Comparison of ENCODE assay signal across 16 cellular contexts in genomic region chr9:100070642-100071041, GRCh38. TPM values are rescaled to one million over a fixed set of nuclear protein-coding genes. Genes with fewer than 3 reads are reported as not detected.
A peak's percentile ranks its signal among the peaks of the same experiment; 100 is the strongest.
DNase-seq lines count a peak whose midpoint lies in the region; FAIRE-seq and TF ChIP-seq lines count a peak whose summit lies in the region.
"Had no signal": no experiment of that assay in that cellular context is flagged by ENCODE, and none has a peak within 500 bp of the region (broad histone marks: within the 10 kb centered on the region; RNA-seq: fewer than 3 reads in every experiment).

No MANE protein-coding gene starts in this region.

- TF ChIP-seq POLR2A in H54 (IDR thresholded peaks at IDR 0.05; ENCODE audit: low read depth, low read length) = no peak

- peaks cover 15% of the 10 kb centered on the region for H3K4me1 Mint-ChIP-seq in glutamatergic neuron (ENCODE audit: low read depth, unreplicated experiment)

- peaks cover 5% of the 10 kb centered on the region for H3K36me3 Mint-ChIP-seq in glutamatergic neuron (ENCODE audit: unreplicated experiment)

- no peak overlapping the region for H3K4me3 Mint-ChIP-seq in glutamatergic neuron (ENCODE audit: unreplicated experiment)
- H3K4me3 Mint-ChIP-seq: CD4-positive, alpha-beta T cell; HFFc6; IgD-negative memory B cell had no signal

- H3K27ac Mint-ChIP-seq in glutamatergic neuron (ENCODE audit: unreplicated experiment) = peak overlapping the region; percentile 10
- H3K27ac Mint-ChIP-seq: CD4-positive, alpha-beta T cell; HFFc6; IgD-negative memory B cell had no signal

- in situ Hi-C loops in SK-MEL-5 (cut with HindIII; ENCODE audit: low pct_unique_long_range_greater_than_20kb, low sequenced_read_pairs) = loop anchor here (25.0 kb wide), 1 partner anchor 517 kb away; the partner anchor contains the start of gene CAVIN4

- no peak for TF ChIP-seq CTCF in glutamatergic neuron (IDR thresholded peaks at IDR 0.05; ENCODE audit: partially characterized antibody, unreplicated experiment)

- peaks cover 9% of the 10 kb centered on the region for H3K9me3 Mint-ChIP-seq in glutamatergic neuron (ENCODE audit: unreplicated experiment)
- H3K9me3 Mint-ChIP-seq: CD4-positive, alpha-beta T cell; HFFc6; IgD-negative memory B cell had no signal

- peaks cover 3% of the 10 kb centered on the region for H3K27me3 Mint-ChIP-seq in glutamatergic neuron (ENCODE audit: unreplicated experiment)
- H3K27me3 Mint-ChIP-seq: CD4-positive, alpha-beta T cell; IgD-negative memory B cell had no signal

- DNase-seq in COLO829 (ENCODE audit: low spot score) (peak; percentile 31), H54 (ENCODE audit: insufficient read length, low spot score) (no peak), SK-MEL-5 (ENCODE audit: low read depth, low spot score) (peak; percentile 57), glutamatergic neuron (no peak), dedifferentiated amniotic fluid mesenchymal stem cell (ENCODE audit: extremely low spot score) (no peak), HCEC 1CT (no peak)
- no peak for DNase-seq in NK-92 treated with Interleukin-12 subunit alpha and Interleukin-12 subunit beta, amount 100 ng/mL, for 24 hours (lab: John Stamatoyannopoulos, UW)
- DNase-seq: BE2C; CD4-positive, alpha-beta T cell; DMS79 treated with DMSO at 0.1 percent for 48 hours; GOT3; HFFc6; NCI-H1105; NCI-H1694; NCI-H446 had no signal

- FAIRE-seq in H54 (lab: Jason Lieb, UNC) = peak; percentile 93

RNA-seq across cellular contexts. Expression of gene ERP44, which starts 28.2 kb away (rescaled TPM):
- total RNA-seq in SK-MEL-5 (2014; rRNA removed; shearing (Covaris generic)) = 29.5 and 30.1 TPM in 2 replicates
- 30.2 and 33.3 TPM in 2 replicates for polyA plus RNA-seq in SK-MEL-5 (2015; cell fraction: cytosol; rRNA removed)
- 13.5 and 15.6 TPM in 2 replicates for polyA plus RNA-seq in SK-MEL-5 (2015; cell fraction: nucleus; rRNA removed)
- total RNA-seq in glutamatergic neuron (ENCODE audit: unreplicated experiment) = 19.3 TPM

RNA-seq across cellular contexts. Expression of gene INVS, which starts 28.4 kb away (rescaled TPM):
- total RNA-seq in SK-MEL-5 (2014; rRNA removed; shearing (Covaris generic)) = 28.3 and 34.4 TPM in 2 replicates
- 18.3 and 27.3 TPM in 2 replicates for polyA plus RNA-seq in SK-MEL-5 (2015; cell fraction: cytosol; rRNA removed)
- 45.8 and 57.2 TPM in 2 replicates for polyA plus RNA-seq in SK-MEL-5 (2015; cell fraction: nucleus; rRNA removed)
- 33.4 TPM for total RNA-seq in glutamatergic neuron (ENCODE audit: unreplicated experiment)

Comparison
In these comparisons a context has a peak if more than half of its experiments do, and no peak if none do; other contexts are left out.
1. DNase-seq: peak in COLO829 (single experiment) and SK-MEL-5 (single experiment); none in H54 (single experiment), glutamatergic neuron (single experiment), NK-92 treated with Interleukin-12 subunit alpha and Interleukin-12 subunit beta, amount 100 ng/mL, for 24 hours (single experiment), dedifferentiated amniotic fluid mesenchymal stem cell (single experiment) and HCEC 1CT (single experiment).